24 cellular contexts compared by ENCODE assay signal in the genomic region with DNA sequence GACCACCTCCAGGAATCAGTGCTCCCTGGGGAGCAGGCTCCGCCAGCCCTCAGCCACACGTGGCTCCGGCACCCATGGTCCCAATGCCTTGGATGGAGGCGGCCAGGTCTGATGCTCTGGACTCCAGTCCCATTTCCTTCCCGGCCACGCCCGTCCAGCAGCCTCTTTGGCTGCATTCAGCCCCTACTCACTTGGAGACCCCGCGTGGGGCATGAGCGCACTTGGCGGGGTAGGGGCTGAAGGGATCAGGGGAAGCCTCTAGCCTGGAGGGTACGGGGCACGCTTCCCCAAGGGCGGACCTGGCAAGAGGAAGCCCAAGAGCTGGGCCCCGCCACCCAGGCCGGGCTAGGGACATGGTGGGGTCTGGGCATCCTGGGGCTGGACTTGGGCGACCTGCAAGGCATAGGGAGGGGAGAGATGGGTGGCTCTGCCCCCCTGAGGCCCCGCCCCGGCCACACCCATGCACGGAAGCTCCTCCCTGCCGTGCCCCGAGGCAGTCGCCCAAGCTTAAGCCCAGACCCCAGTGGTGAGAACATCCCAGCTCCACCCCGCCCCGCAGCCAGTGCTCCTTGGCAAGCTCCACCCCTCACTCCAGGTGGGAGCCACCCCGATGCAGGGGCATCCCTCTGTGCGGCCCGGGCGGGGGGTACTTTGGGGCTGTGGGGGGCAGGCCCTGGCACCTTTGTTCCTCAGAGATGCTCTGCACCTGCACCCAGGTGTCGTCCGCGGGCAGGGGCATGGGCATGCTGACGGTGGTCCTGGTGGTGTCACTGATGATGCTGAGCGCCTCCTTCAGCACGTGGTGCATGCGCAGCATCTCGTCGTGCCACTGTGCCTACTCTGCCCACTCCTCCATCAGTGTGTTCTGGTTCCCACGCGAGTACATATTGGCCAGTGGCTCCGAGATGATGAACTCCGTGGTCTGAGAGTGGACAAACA.
A peak's percentile ranks its signal among the peaks of the same experiment; 100 is the strongest.
DNase-seq lines count a peak whose midpoint lies in the region; ATAC-seq, FAIRE-seq and TF ChIP-seq lines count a peak whose summit lies in the region.
"Had no signal": no experiment of that assay in that cellular context is flagged by ENCODE, and none has a peak within 500 bp of the region (broad histone marks: within the 10 kb centered on the region; RNA-seq: fewer than 3 reads in every experiment).

No MANE protein-coding gene starts in this region.

- POLR2A ChIA-PET in A549 (lab: Yijun Ruan, JAX), result no interaction called here

- H3K4me3 ChIP-seq in A549 (no peak overlapping the region), esophagus muscularis mucosa (no peak overlapping the region), esophagus squamous epithelium (no peak overlapping the region)
- H3K4me3 ChIP-seq: tibial artery had no signal

- CTCF ChIA-PET in A549 (lab: Yijun Ruan, JAX), result no interaction called here

- H3K27me3 ChIP-seq in esophagus muscularis mucosa, result no peaks in the 10 kb centered on the region
- H3K27me3 ChIP-seq in esophagus squamous epithelium, result no peaks in the 10 kb centered on the region
- H3K27me3 ChIP-seq: tibial artery had no signal

- H3K4me3 Mint-ChIP-seq in natural killer cell treated with Interleukin-12 subunit alpha and Interleukin-12 subunit beta and Interleukin-15 and Interleukin-18, amount 100 ng/mL, for 72 hours, result no peak overlapping the region
- H3K4me3 Mint-ChIP-seq in progenitor cell of endocrine pancreas (ENCODE audit: low read depth), result no peak overlapping the region
- H3K4me3 Mint-ChIP-seq: activated T-cell treated with anti-CD3 and anti-CD28 coated beads, Interleukin-2, amount 50 U/mL, for 72 hours; brain; neural crest cell had no signal

- H3K27ac Mint-ChIP-seq in natural killer cell treated with Interleukin-12 subunit alpha and Interleukin-12 subunit beta and Interleukin-15 and Interleukin-18, amount 100 ng/mL, for 72 hours, result no peak overlapping the region
- H3K27ac Mint-ChIP-seq in progenitor cell of endocrine pancreas, result no peak overlapping the region
- H3K27ac Mint-ChIP-seq: activated T-cell treated with anti-CD3 and anti-CD28 coated beads, Interleukin-2, amount 50 U/mL, for 72 hours; brain had no signal

- TF ChIP-seq RAD21 in A549 (conservative IDR thresholded peaks at IDR 0.05 in 1 of 2, IDR thresholded peaks at IDR 0.05 in 1 of 2), result no peak

- no peak for FAIRE-seq in A549 (lab: Jason Lieb, UNC)
- FAIRE-seq: colon, keratinocyte, TTC549 had no signal

- TF ChIP-seq EP300 in A549 (IDR thresholded peaks at IDR 0.05) (no peak), esophagus muscularis mucosa (IDR thresholded peaks at IDR 0.05) (no peak)

- no peaks in the 10 kb centered on the region for H3K9me3 Mint-ChIP-seq in natural killer cell treated with Interleukin-12 subunit alpha and Interleukin-12 subunit beta and Interleukin-15 and Interleukin-18, amount 100 ng/mL, for 72 hours
- H3K9me3 Mint-ChIP-seq in progenitor cell of endocrine pancreas (ENCODE audit: low read depth), result no peaks in the 10 kb centered on the region
- H3K9me3 Mint-ChIP-seq: activated T-cell treated with anti-CD3 and anti-CD28 coated beads, Interleukin-2, amount 50 U/mL, for 72 hours; neural crest cell had no signal

- no peak for DNase-seq in A549 (ENCODE audit: low read depth in 1 of 2, low spot score in 1 of 2)
- DNase-seq in ELF-1 (ENCODE audit: low read depth, low spot score), result peak; percentile 21
- DNase-seq in esophagus muscularis mucosa (ENCODE audit: extremely low spot score), result peak; percentile 84
- peak; percentile 60 for DNase-seq in natural killer cell treated with Interleukin-12 subunit alpha and Interleukin-12 subunit beta and Interleukin-15 and Interleukin-18, amount 100 ng/mL, for 72 hours (ENCODE audit: low spot score)
- no peak for DNase-seq in esophagus squamous epithelium (lab: John Stamatoyannopoulos, UW)
- no peak for DNase-seq in progenitor cell of endocrine pancreas (ENCODE audit: low spot score, unreplicated experiment)
- no peak for DNase-seq in glomerular visceral epithelial cell (ENCODE audit: extremely low spot score)
- no peak for DNase-seq in NCI-H748 treated with DMSO at 0.1 percent for 48 hours (lab: John Stamatoyannopoulos, UW)
- DNase-seq: activated CD4-positive, alpha-beta T cell treated with anti-CD3 and anti-CD28 coated beads, Interleukin-2, amount 50 U/mL, for 4 hours; activated T-cell treated with anti-CD3 and anti-CD28 coated beads, Interleukin-2, amount 50 U/mL, for 72 hours; AML-193; DMS79 treated with DMSO at 0.1 percent for 48 hours; Kasumi-1; midbrain; NCI-H1105; NCI-H524 treated with DMSO at 0.1 percent for 48 hours; SHP77; stimulated activated CD4-positive, alpha-beta T cell treated with anti-CD3 and anti-CD28 coated beads, Interleukin-15, amount 100 ng/mL, for 24 hours had no signal

- intact Hi-C loops in esophagus muscularis mucosa (cut with DNase I), result no loop called here
- intact Hi-C loops in esophagus squamous epithelium (cut with DNase I), result no loop called here

- ATAC-seq in A549, result peak; percentile 58 to 60; a peak in 5 of 6 replicates
- peak; percentile 44 to 52 for ATAC-seq in natural killer cell treated with Interleukin-12 subunit alpha and Interleukin-12 subunit beta and Interleukin-15 and Interleukin-18, amount 100 ng/mL, for 72 hours
- ATAC-seq: activated T-cell treated with anti-CD3 and anti-CD28 coated beads, Interleukin-2, amount 50 U/mL, for 72 hours had no signal

- H3K27me3 Mint-ChIP-seq in natural killer cell treated with Interleukin-12 subunit alpha and Interleukin-12 subunit beta and Interleukin-15 and Interleukin-18, amount 100 ng/mL, for 72 hours, result peaks cover 0 to 2% of the 10 kb centered on the region in 2 donors
- peaks cover 9% of the 10 kb centered on the region for H3K27me3 Mint-ChIP-seq in progenitor cell of endocrine pancreas
- H3K27me3 Mint-ChIP-seq: brain had no signal

- H3K4me1 Mint-ChIP-seq in natural killer cell treated with Interleukin-12 subunit alpha and Interleukin-12 subunit beta and Interleukin-15 and Interleukin-18, amount 100 ng/mL, for 72 hours (ENCODE audit: low read depth in 2 of 2), result no peaks in the 10 kb centered on the region
- no peaks in the 10 kb centered on the region for H3K4me1 Mint-ChIP-seq in progenitor cell of endocrine pancreas (ENCODE audit: low read depth)
- H3K4me1 Mint-ChIP-seq: brain, neural crest cell had no signal

- H3K9me3 ChIP-seq in A549 (peaks cover 6% of the 10 kb centered on the region; the same call in 2 of the 3 replicates), esophagus muscularis mucosa (no peaks in the 10 kb centered on the region), esophagus squamous epithelium (no peaks in the 10 kb centered on the region)
- H3K9me3 ChIP-seq: tibial artery had no signal

- no peaks in the 10 kb centered on the region for H3K36me3 Mint-ChIP-seq in natural killer cell treated with Interleukin-12 subunit alpha and Interleukin-12 subunit beta and Interleukin-15 and Interleukin-18, amount 100 ng/mL, for 72 hours
- H3K36me3 Mint-ChIP-seq in progenitor cell of endocrine pancreas (ENCODE audit: insufficient read depth), result no peaks in the 10 kb centered on the region

- H3K36me3 ChIP-seq in esophagus muscularis mucosa (peaks cover 0 to 11% (median 3%) of the 10 kb centered on the region in 4 donors), esophagus squamous epithelium (no peaks in the 10 kb centered on the region)

- H3K4me2 ChIP-seq in A549, result no peak overlapping the region

- WGBS in A549 (ENCODE audit: missing lambda C conversion rate), result 89% methylated on average over 28 of the region's 42 CpGs
- 77% methylated on average over 14 of the region's 42 CpGs for WGBS in esophagus muscularis mucosa
- 73 to 94% methylated on average over 5 to 13 of the region's 42 CpGs for WGBS in esophagus squamous epithelium, 2 donors

- H3K27ac ChIP-seq in A549 (no peak overlapping the region), esophagus muscularis mucosa (replicated peaks in 1 of 4) (no peak overlapping the region), esophagus squamous epithelium (no peak overlapping the region)
- H3K27ac ChIP-seq: tibial artery had no signal

- H3K4me1 ChIP-seq in A549, result no peaks in the 10 kb centered on the region
- no peaks in the 10 kb centered on the region for H3K4me1 ChIP-seq in esophagus muscularis mucosa
- no peaks in the 10 kb centered on the region for H3K4me1 ChIP-seq in esophagus squamous epithelium
- H3K4me1 ChIP-seq: tibial artery had no signal

- no peak for TF ChIP-seq POLR2A in A549 (IDR thresholded peaks at IDR 0.05; ENCODE audit: low read length)
- TF ChIP-seq POLR2A in esophagus muscularis mucosa (IDR thresholded peaks at IDR 0.05; ENCODE audit: low read depth), result no peak
- no peak for TF ChIP-seq POLR2A in esophagus squamous epithelium (IDR thresholded peaks at IDR 0.05)

- no peak for TF ChIP-seq CTCF in A549 (IDR thresholded peaks at IDR 0.05)
- no peak for TF ChIP-seq CTCF in esophagus muscularis mucosa (IDR thresholded peaks at IDR 0.05)
- TF ChIP-seq CTCF in esophagus squamous epithelium (IDR thresholded peaks at IDR 0.05), result no peak
- TF ChIP-seq CTCF in progenitor cell of endocrine pancreas (IDR thresholded peaks at IDR 0.05; ENCODE audit: unreplicated experiment), result no peak

TF ChIP-seq in A549, 52 proteins besides CTCF, POLR2A, EP300 and RAD21 (continues in another document):
- TF ChIP-seq, protein P1, sequence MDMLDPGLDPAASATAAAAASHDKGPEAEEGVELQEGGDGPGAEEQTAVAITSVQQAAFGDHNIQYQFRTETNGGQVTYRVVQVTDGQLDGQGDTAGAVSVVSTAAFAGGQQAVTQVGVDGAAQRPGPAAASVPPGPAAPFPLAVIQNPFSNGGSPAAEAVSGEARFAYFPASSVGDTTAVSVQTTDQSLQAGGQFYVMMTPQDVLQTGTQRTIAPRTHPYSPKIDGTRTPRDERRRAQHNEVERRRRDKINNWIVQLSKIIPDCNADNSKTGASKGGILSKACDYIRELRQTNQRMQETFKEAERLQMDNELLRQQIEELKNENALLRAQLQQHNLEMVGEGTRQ (IDR thresholded peaks at IDR 0.05), result no peak
- TF ChIP-seq, protein P2, sequence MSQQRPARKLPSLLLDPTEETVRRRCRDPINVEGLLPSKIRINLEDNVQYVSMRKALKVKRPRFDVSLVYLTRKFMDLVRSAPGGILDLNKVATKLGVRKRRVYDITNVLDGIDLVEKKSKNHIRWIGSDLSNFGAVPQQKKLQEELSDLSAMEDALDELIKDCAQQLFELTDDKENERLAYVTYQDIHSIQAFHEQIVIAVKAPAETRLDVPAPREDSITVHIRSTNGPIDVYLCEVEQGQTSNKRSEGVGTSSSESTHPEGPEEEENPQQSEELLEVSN (IDR thresholded peaks at IDR 0.05; ENCODE audit: borderline replicate concordance, low read depth), result no peak
- TF ChIP-seq NR3C1 (IDR thresholded peaks at IDR 0.05) (no peak), HDAC2 (IDR thresholded peaks at IDR 0.05) (no peak), PHF8 (IDR thresholded peaks at IDR 0.05; ENCODE audit: borderline replicate concordance, low read depth) (no peak), SMC3 (IDR thresholded peaks at IDR 0.05) (no peak), ESRRA (IDR thresholded peaks at IDR 0.05; ENCODE audit: borderline replicate concordance, low read length) (no peak), FOSB (CRISPR knock-in tag; IDR thresholded peaks at IDR 0.05) (no peak), KDM5A (IDR thresholded peaks at IDR 0.05) (no peak)

Comparison
In these comparisons a context has a peak if more than half of its experiments do, and no peak if none do; other contexts are left out.
1. DNase-seq: peak in ELF-1 (single experiment), esophagus muscularis mucosa (single experiment) and natural killer cell treated with Interleukin-12 subunit alpha and Interleukin-12 subunit beta and Interleukin-15 and Interleukin-18, amount 100 ng/mL, for 72 hours (single experiment); none in A549 (0 of 2), esophagus squamous epithelium (single experiment), progenitor cell of endocrine pancreas (single experiment), glomerular visceral epithelial cell (single experiment) and NCI-H748 treated with DMSO at 0.1 percent for 48 hours (single experiment).